Comparison of ENCODE assay signal across 7 cellular contexts in the genomic region with DNA sequence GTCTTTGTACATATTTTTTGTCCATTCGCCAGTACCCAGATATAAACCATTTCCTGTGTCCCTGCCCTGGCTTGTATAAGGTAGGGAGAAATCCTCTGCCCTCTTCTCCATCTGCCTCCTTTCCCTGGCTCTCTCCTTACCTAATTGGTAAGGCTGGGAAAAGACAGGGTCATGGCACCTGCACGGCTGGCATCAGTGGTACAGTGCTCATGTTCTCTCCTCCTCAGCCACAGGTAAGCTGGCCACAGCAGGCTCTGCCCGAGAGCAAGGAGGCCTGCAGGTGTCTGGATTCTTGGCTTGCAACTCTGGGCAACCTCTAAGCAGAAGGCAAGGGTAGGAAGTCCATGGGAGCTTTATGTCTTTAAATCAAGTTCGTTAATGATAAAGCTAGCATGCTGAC.
"Had no signal": no experiment of that assay in that cellular context is flagged by ENCODE, and none has a peak within 500 bp of the region (broad histone marks: within the 10 kb centered on the region; RNA-seq: fewer than 3 reads in every experiment).

No MANE protein-coding gene starts in this region.

- H2AFZ ChIP-seq: GM23248 had no signal

- H3K4me1 ChIP-seq: HAP-1 had no signal

- H3K9me3 ChIP-seq: HAP-1 had no signal

- FAIRE-seq: HepG2 had no signal

- DNase-seq: GM23248, GOT3, H7, HFFc6 had no signal

- H3K27ac ChIP-seq: GM23248, HL-60 had no signal

- H3K4me3 ChIP-seq: GM23248, HAP-1 had no signal

- H3K9ac ChIP-seq: GM23248 had no signal

- H3K36me3 ChIP-seq: HAP-1 had no signal
